Comparison of ENCODE assay signal across 15 cellular contexts in genomic region chr18:79637181-79637920, GRCh38.
"Had no signal": no experiment of that assay in that cellular context is flagged by ENCODE, and none has a peak within 500 bp of the region (broad histone marks: within the 10 kb centered on the region; RNA-seq: fewer than 3 reads in every experiment).

No MANE protein-coding gene starts in this region.

- H3K4me2 ChIP-seq: neural progenitor cell had no signal

- H3K9me3 ChIP-seq: breast epithelium, esophagus muscularis mucosa had no signal

- H3K4me3 ChIP-seq: breast epithelium, esophagus muscularis mucosa, neural progenitor cell had no signal

- DNase-seq: activated CD4-positive, alpha-beta T cell treated with anti-CD3 and anti-CD28 coated beads, Interleukin-2, amount 50 U/mL, for 1 hour; activated CD4-positive, CD25-positive, alpha-beta regulatory T cell; activated effector memory CD4-positive, alpha-beta T cell treated with anti-CD3 and anti-CD28 coated beads, Interleukin-2, amount 50 U/mL, for 16 hours; activated naive CD8-positive, alpha-beta T cell treated with anti-CD3 and anti-CD28 coated beads for 36 hours; activated T-cell treated with anti-CD3 and anti-CD28 coated beads, Interleukin-2, amount 50 U/mL, for 4 hours; anterior cingulate cortex; foreskin fibroblast; stimulated activated CD4-positive, alpha-beta T cell treated with anti-CD3 and anti-CD28 coated beads, Interleukin-2, amount 100 ng/mL, for 24 hours; stimulated activated naive B cell treated with anti-CD40 and anti-IgM and Interleukin-4, amounts not matched to agents 10 μg/mL and 1 μg/mL and 100 μg/mL, for 72 hours; trophoblast cell had no signal

- H3K27ac ChIP-seq: breast epithelium, esophagus muscularis mucosa, neural progenitor cell had no signal

- H3K4me1 ChIP-seq: breast epithelium, neural progenitor cell had no signal

- H3K9ac ChIP-seq: neural progenitor cell had no signal

- H3K36me3 ChIP-seq: breast epithelium, esophagus muscularis mucosa, neural progenitor cell had no signal

- FAIRE-seq: endometrium, keratinocyte had no signal

- H2AFZ ChIP-seq: neural progenitor cell had no signal
